Comparison of ENCODE assay signal across 16 cellular contexts in the genomic region with DNA sequence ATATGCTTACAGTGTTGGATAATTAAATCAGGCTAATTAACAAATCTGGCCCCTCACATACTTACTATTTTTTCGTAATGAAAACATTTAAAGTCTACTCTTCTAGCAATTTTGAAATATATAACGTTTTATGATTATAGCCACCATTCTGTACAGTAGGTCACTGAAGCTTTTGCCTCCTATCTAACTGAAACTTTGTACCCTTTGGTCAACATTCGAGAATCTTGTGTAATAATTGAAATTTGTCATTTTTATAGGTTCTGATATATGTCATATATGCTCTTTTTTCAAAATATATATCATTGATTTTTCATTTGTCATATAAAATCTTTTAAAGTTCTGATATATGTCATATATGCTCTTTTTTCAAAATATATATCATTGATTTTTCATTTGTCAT. TPM values are rescaled to one million over a fixed set of nuclear protein-coding genes. Genes with fewer than 3 reads are reported as not detected.
DNase-seq lines count a peak whose midpoint lies in the region; ATAC-seq, FAIRE-seq and TF ChIP-seq lines count a peak whose summit lies in the region.
"Had no signal": no experiment of that assay in that cellular context is flagged by ENCODE, and none has a peak within 500 bp of the region (broad histone marks: within the 10 kb centered on the region; RNA-seq: fewer than 3 reads in every experiment).

No MANE protein-coding gene starts in this region.

- H3K27me3 Mint-ChIP-seq in memory B cell = no peaks in the 10 kb centered on the region
- H3K27me3 Mint-ChIP-seq in CD8-positive, alpha-beta T cell (ENCODE audit: low read depth) = no peaks in the 10 kb centered on the region
- no peaks in the 10 kb centered on the region for H3K27me3 Mint-ChIP-seq in T-cell
- H3K27me3 Mint-ChIP-seq: CD8-positive, alpha-beta memory T cell had no signal

- peaks cover 23% of the 10 kb centered on the region for H3K4me1 ChIP-seq in OCI-LY1 (ENCODE audit: insufficient read depth, low read length, severe bottlenecking)
- no peaks in the 10 kb centered on the region for H3K4me1 ChIP-seq in CD8-positive, alpha-beta T cell (ENCODE audit: insufficient read depth, low read length)

- no peaks in the 10 kb centered on the region for H3K9me3 Mint-ChIP-seq in memory B cell
- no peaks in the 10 kb centered on the region for H3K9me3 Mint-ChIP-seq in CD8-positive, alpha-beta T cell
- H3K9me3 Mint-ChIP-seq in T-cell = no peaks in the 10 kb centered on the region
- H3K9me3 Mint-ChIP-seq: CD8-positive, alpha-beta memory T cell had no signal

- 0 out of 2 replicates have a peak, but pooled peaks cover under 1% of the 10 kb centered on the region for H3K79me2 ChIP-seq in OCI-LY1 (ENCODE audit: insufficient read depth, low read length)

- POLR2A ChIA-PET in CD8-positive, alpha-beta T cell (lab: Charles Lee) = interaction anchor here (1.9 kb wide), 1 partner anchor 13 kb away, joined by 9 read pairs; the partner anchor contains the start of genes ITFG1 and PHKB
- POLR2A ChIA-PET in T-cell (lab: Charles Lee) = no interaction called here

- peak; percentile 5 for FAIRE-seq in colon (lab: Jason Lieb, UNC)
- FAIRE-seq: GM18507, H54, HTR-8/SVneo had no signal

- H3K9me3 ChIP-seq in OCI-LY1 (ENCODE audit: low read length) = no peaks in the 10 kb centered on the region
- H3K9me3 ChIP-seq in CD8-positive, alpha-beta T cell (ENCODE audit: low read length) = no peaks in the 10 kb centered on the region
- H3K9me3 ChIP-seq: Caco-2 had no signal

- no peak overlapping the region for H3K9ac ChIP-seq in OCI-LY1 (ENCODE audit: low read length)
- H3K9ac ChIP-seq: GM23248 had no signal

- H3F3A ChIP-seq in OCI-LY1 (ENCODE audit: insufficient read depth, low read length) = no peaks in the 10 kb centered on the region

- peak overlapping the region; percentile 44 for H3K27ac ChIP-seq in OCI-LY1 (ENCODE audit: low read depth, low read length, poor library complexity, severe bottlenecking)
- no peak overlapping the region for H3K27ac ChIP-seq in CD8-positive, alpha-beta T cell (ENCODE audit: low read depth, low read length)
- H3K27ac ChIP-seq: GM23248 had no signal

- H3K27ac Mint-ChIP-seq in memory B cell = peak overlapping the region; percentile 28
- H3K27ac Mint-ChIP-seq in CD8-positive, alpha-beta T cell = no peak overlapping the region
- H3K27ac Mint-ChIP-seq in T-cell = no peak overlapping the region
- H3K27ac Mint-ChIP-seq: CD14-positive monocyte; CD8-positive, alpha-beta memory T cell had no signal

- H2AFZ ChIP-seq in OCI-LY1 (ENCODE audit: low read length) = no peak overlapping the region
- H2AFZ ChIP-seq: GM23248 had no signal

- H4K20me1 ChIP-seq in OCI-LY1 (ENCODE audit: insufficient read depth, low read length) = no peaks in the 10 kb centered on the region

- H3K36me3 ChIP-seq in OCI-LY1 (ENCODE audit: insufficient read depth, low read length) = no peaks in the 10 kb centered on the region
- no peaks in the 10 kb centered on the region for H3K36me3 ChIP-seq in CD8-positive, alpha-beta T cell (ENCODE audit: insufficient read depth, low read length)

- no peak for TF ChIP-seq CTCF in OCI-LY1 (IDR thresholded peaks at IDR 0.05; ENCODE audit: low read length)
- TF ChIP-seq CTCF in CD8-positive, alpha-beta T cell (IDR thresholded peaks at IDR 0.05) = no peak

- CTCF ChIA-PET in CD8-positive, alpha-beta T cell (lab: Charles Lee) = no interaction called here
- CTCF ChIA-PET in T-cell (lab: Charles Lee) = no interaction called here

- ATAC-seq in memory B cell (ENCODE audit: low read depth) (no peak), T-cell (replicated peaks in 1 of 4) (no peak)
- no peak for ATAC-seq in CD8-positive, alpha-beta T cell
- ATAC-seq: HCT116 had no signal

- H3K36me3 Mint-ChIP-seq in memory B cell = peaks cover 14% of the 10 kb centered on the region
- H3K36me3 Mint-ChIP-seq in CD8-positive, alpha-beta T cell = peaks cover 12% of the 10 kb centered on the region
- peaks cover 26% of the 10 kb centered on the region for H3K36me3 Mint-ChIP-seq in T-cell

- no peak overlapping the region for H3K4me3 ChIP-seq in OCI-LY1 (ENCODE audit: low read depth, low read length, poor library complexity, severe bottlenecking)
- H3K4me3 ChIP-seq in CD8-positive, alpha-beta T cell (ENCODE audit: low read depth, low read length) = no peak overlapping the region
- H3K4me3 ChIP-seq: GM23248 had no signal

- H3K9me2 ChIP-seq in OCI-LY1 (ENCODE audit: low read depth, low read length) = no peaks in the 10 kb centered on the region

- no peak overlapping the region for H3K4me3 Mint-ChIP-seq in memory B cell
- no peak overlapping the region for H3K4me3 Mint-ChIP-seq in CD8-positive, alpha-beta T cell
- no peak overlapping the region for H3K4me3 Mint-ChIP-seq in T-cell
- H3K4me3 Mint-ChIP-seq: CD14-positive monocyte; CD8-positive, alpha-beta memory T cell had no signal

- H3K4me1 Mint-ChIP-seq in memory B cell = peaks cover 27% of the 10 kb centered on the region
- H3K4me1 Mint-ChIP-seq in CD8-positive, alpha-beta T cell (ENCODE audit: low read depth) = peaks cover 20% of the 10 kb centered on the region
- peaks cover 19 to 39% (median 29%) of the 10 kb centered on the region in 3 donors for H3K4me1 Mint-ChIP-seq in T-cell

- no peak overlapping the region for H3K4me2 ChIP-seq in OCI-LY1 (ENCODE audit: low read length)

- intact Hi-C loops in CD8-positive, alpha-beta T cell (cut with DNase I, micrococcal nuclease) = no loop called here

- H3K27me3 ChIP-seq in OCI-LY1 (ENCODE audit: insufficient read depth, low read length) = no peaks in the 10 kb centered on the region
- H3K27me3 ChIP-seq in CD8-positive, alpha-beta T cell (ENCODE audit: insufficient read depth, low read length) = no peaks in the 10 kb centered on the region

- DNase-seq in memory B cell (ENCODE audit: low spot score in 2 of 2) = no peak
- no peak for DNase-seq in NCI-H1048 (lab: John Stamatoyannopoulos, UW)
- DNase-seq in CD8-positive, alpha-beta T cell = no peak
- DNase-seq in T-cell = no peak
- no peak for DNase-seq in UCSD-AML1 (lab: John Stamatoyannopoulos, UW; ENCODE audit: unreplicated experiment)
- DNase-seq: Caco-2; CD8-positive, alpha-beta memory T cell; DND-41; GM23248 had no signal

RNA-seq across cellular contexts. Expression of gene PHKB, which starts 12.7 kb away (rescaled TPM):
- 10 to 100 TPM; 32.4 to 32.8 TPM for total RNA-seq in CD8-positive, alpha-beta T cell
- 10 to 100 TPM; 40.6 to 67.5 (median 48.8) TPM for total RNA-seq in T-cell

RNA-seq across cellular contexts. Expression of gene ITFG1, which starts 12.9 kb away (rescaled TPM):
- 10 to 100 TPM; 13.2 to 16.8 TPM for total RNA-seq in CD8-positive, alpha-beta T cell
- 10 to 100 TPM; 17.6 to 33.9 (median 22.6) TPM for total RNA-seq in T-cell
